Comparison of ENCODE assay signal across 19 cellular contexts in the genomic region with DNA sequence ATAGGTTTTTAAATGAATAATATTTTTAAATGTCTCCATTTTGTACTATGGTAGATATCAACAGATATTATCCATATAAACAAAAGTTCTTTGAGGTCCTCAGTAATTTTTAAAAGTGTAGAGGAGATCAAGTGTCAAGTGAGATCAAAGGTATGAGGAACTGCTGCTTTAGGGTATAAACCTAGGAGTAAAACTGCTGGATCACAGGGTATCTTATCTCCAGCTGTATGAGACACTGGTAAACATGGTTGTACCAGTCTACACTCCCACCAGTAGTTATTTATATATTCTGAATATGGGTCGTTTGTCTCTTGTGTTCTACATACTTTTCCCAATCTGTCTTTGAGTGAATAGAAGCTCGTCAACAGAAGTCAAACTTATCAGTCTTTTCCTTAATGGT.
DNase-seq lines count a peak whose midpoint lies in the region; ATAC-seq, FAIRE-seq and TF ChIP-seq lines count a peak whose summit lies in the region.
"Had no signal": no experiment of that assay in that cellular context is flagged by ENCODE, and none has a peak within 500 bp of the region (broad histone marks: within the 10 kb centered on the region; RNA-seq: fewer than 3 reads in every experiment).

No MANE protein-coding gene starts in this region.

- 72 to 76% methylated on average over 2 of the region's 2 CpGs for WGBS in aorta, 2 donors
- WGBS in esophagus squamous epithelium, 2 donors = 74 to 77% methylated on average over 2 of the region's 2 CpGs

- intact Hi-C loops in aorta (cut with DNase I) = no loop called here
- intact Hi-C loops in natural killer cell (cut with micrococcal nuclease) = no loop called here
- intact Hi-C loops in esophagus squamous epithelium (cut with DNase I) = no loop called here

- TF ChIP-seq CTCF in mesothelial cell of epicardium (IDR thresholded peaks at IDR 0.05; ENCODE audit: unreplicated experiment) = no peak
- TF ChIP-seq CTCF in natural killer cell (IDR thresholded peaks at IDR 0.05) = no peak
- no peak for TF ChIP-seq CTCF in esophagus squamous epithelium (IDR thresholded peaks at IDR 0.05)

- no peak overlapping the region for H3K27ac ChIP-seq in aorta (ENCODE audit: low read depth in 1 of 2, low read length in 2 of 2)
- H3K27ac ChIP-seq in esophagus squamous epithelium = no peak overlapping the region
- H3K27ac ChIP-seq: BLaER1 treated with 17β-estradiol and CSF1 and Interleukin-3, amounts not matched to agents 10 nM and 100 nM had no signal

- H3K27me3 Mint-ChIP-seq in mesothelial cell of epicardium (ENCODE audit: low read depth) = no peaks in the 10 kb centered on the region
- H3K27me3 Mint-ChIP-seq in natural killer cell (ENCODE audit: low read depth in 2 of 2) = no peaks in the 10 kb centered on the region
- H3K27me3 Mint-ChIP-seq: B cell had no signal

- no peaks in the 10 kb centered on the region for H3K9me3 Mint-ChIP-seq in mesothelial cell of epicardium
- H3K9me3 Mint-ChIP-seq in natural killer cell = no peaks in the 10 kb centered on the region
- H3K9me3 Mint-ChIP-seq: CD8-positive, alpha-beta T cell; GM23338 had no signal

- no peaks in the 10 kb centered on the region for H3K36me3 Mint-ChIP-seq in mesothelial cell of epicardium
- H3K36me3 Mint-ChIP-seq in natural killer cell = no peaks in the 10 kb centered on the region
- H3K36me3 Mint-ChIP-seq: CD8-positive, alpha-beta T cell had no signal

- H3K36me3 ChIP-seq in aorta (ENCODE audit: control insufficient read depth in 1 of 2, insufficient read depth in 2 of 2, low read length in 1 of 2) = no peaks in the 10 kb centered on the region
- H3K36me3 ChIP-seq in esophagus squamous epithelium = no peaks in the 10 kb centered on the region
- H3K36me3 ChIP-seq: BLaER1 treated with 17β-estradiol and CSF1 and Interleukin-3, amounts not matched to agents 10 nM and 100 nM had no signal

- DNase-seq in GM12891 (ENCODE audit: insufficient read length, low spot score) = no peak
- peak; percentile 29 for DNase-seq in NCI-H226
- DNase-seq in mesothelial cell of epicardium (ENCODE audit: low spot score in 2 of 2, unreplicated experiment in 2 of 2) = no peak
- no peak for DNase-seq in aorta
- DNase-seq in natural killer cell = no peak
- DNase-seq in esophagus squamous epithelium (lab: John Stamatoyannopoulos, UW) = no peak
- DNase-seq: Calu3; CD8-positive, alpha-beta T cell; DMS79 treated with DMSO at 0.1 percent for 48 hours; HCEC 1CT; IMR-90 had no signal

- no peak overlapping the region for H3K4me3 ChIP-seq in aorta (ENCODE audit: low read length in 2 of 2)
- H3K4me3 ChIP-seq in esophagus squamous epithelium = no peak overlapping the region
- H3K4me3 ChIP-seq: BLaER1 treated with 17β-estradiol and CSF1 and Interleukin-3, amounts not matched to agents 10 nM and 100 nM; GM12878; GM23338 had no signal

- H3K4me1 Mint-ChIP-seq in mesothelial cell of epicardium (peaks cover 32% of the 10 kb centered on the region), natural killer cell (peaks cover 15 to 16% of the 10 kb centered on the region in 2 donors)

- no peak overlapping the region for H3K4me3 Mint-ChIP-seq in mesothelial cell of epicardium
- H3K4me3 Mint-ChIP-seq in natural killer cell = no peak overlapping the region
- H3K4me3 Mint-ChIP-seq: B cell; CD8-positive, alpha-beta T cell; GM23338 had no signal

- H3K27ac Mint-ChIP-seq in mesothelial cell of epicardium (peak overlapping the region; percentile 16), natural killer cell (no peak overlapping the region)
- H3K27ac Mint-ChIP-seq: B cell; CD8-positive, alpha-beta T cell; GM23338 had no signal

- H3K4me1 ChIP-seq in aorta (ENCODE audit: control insufficient read depth in 1 of 2, insufficient read depth in 2 of 2, low read length in 2 of 2) (peaks cover 0 to under 1% of the 10 kb centered on the region in 2 donors), esophagus squamous epithelium (peaks cover 0 to 38% (median 4%) of the 10 kb centered on the region in 3 donors)

- no peak for FAIRE-seq in GM12891 (lab: Jason Lieb, UNC)
- peak; percentile 42 for FAIRE-seq in TTC549 (lab: Jason Lieb, UNC)
- FAIRE-seq: GM12878, GM19239, H54 had no signal

- no peak for ATAC-seq in aorta (ENCODE audit: low FRiP score)
- no peak for ATAC-seq in GM19351 (IDR thresholded peaks at IDR 0.05; ENCODE audit: unreplicated experiment)
- ATAC-seq in natural killer cell = no peak
- ATAC-seq: CD8-positive, alpha-beta T cell; GM12878; GM23338 had no signal

- H3K9me3 ChIP-seq in aorta (ENCODE audit: control insufficient read depth, low read length) = no peaks in the 10 kb centered on the region
- no peaks in the 10 kb centered on the region for H3K9me3 ChIP-seq in esophagus squamous epithelium
- H3K9me3 ChIP-seq: BLaER1 treated with 17β-estradiol and CSF1 and Interleukin-3, amounts not matched to agents 10 nM and 100 nM had no signal

- TF ChIP-seq POLR2A in GM12891 (IDR thresholded peaks at IDR 0.05; ENCODE audit: low read depth, low read length) (no peak), esophagus squamous epithelium (IDR thresholded peaks at IDR 0.05) (no peak)

- H3K27me3 ChIP-seq in aorta (ENCODE audit: control insufficient read depth in 1 of 2, insufficient read depth in 2 of 2, low read length in 1 of 2) (no peaks in the 10 kb centered on the region), esophagus squamous epithelium (no peaks in the 10 kb centered on the region)
- H3K27me3 ChIP-seq: BLaER1 treated with 17β-estradiol and CSF1 and Interleukin-3, amounts not matched to agents 10 nM and 100 nM had no signal

TF ChIP-seq in GM12891, 5 proteins besides CTCF, POLR2A, EP300 and RAD21:
- TF ChIP-seq POLR2AphosphoS5 (IDR thresholded peaks at IDR 0.05; ENCODE audit: low read depth, low read length) = no peak
- peak; percentile 32 for TF ChIP-seq SPI1 (IDR thresholded peaks at IDR 0.05; ENCODE audit: low read depth, low read length)
- TF ChIP-seq TAF1 (IDR thresholded peaks at IDR 0.05; ENCODE audit: low read depth, low read length) = no peak
- TF ChIP-seq POU2F2 (IDR thresholded peaks at IDR 0.05; ENCODE audit: low read depth, low read length) = no peak
